In the genomic region with DNA sequence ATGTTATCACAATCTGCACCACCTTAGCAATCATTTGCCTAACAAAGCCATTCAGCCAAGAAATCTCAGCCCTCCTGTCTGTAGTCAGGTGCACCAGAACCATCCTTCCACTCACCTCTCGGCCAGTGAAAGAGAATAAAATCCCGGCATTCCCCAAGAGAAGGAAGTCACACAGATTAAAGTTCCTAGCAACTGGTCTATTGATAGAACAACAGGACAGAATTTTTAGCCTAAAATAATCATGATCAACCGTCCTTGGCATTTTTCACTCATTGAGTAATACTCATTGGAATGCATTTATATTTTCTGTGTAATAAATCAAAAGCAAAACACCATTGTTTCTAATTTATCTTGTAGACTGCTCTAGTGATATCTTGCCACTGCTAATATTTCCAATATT, we compare ENCODE assay signal across 21 cellular contexts.
DNase-seq lines count a peak whose midpoint lies in the region; FAIRE-seq lines count a peak whose summit lies in the region.
"Had no signal": no experiment of that assay in that cellular context is flagged by ENCODE, and none has a peak within 500 bp of the region (broad histone marks: within the 10 kb centered on the region; RNA-seq: fewer than 3 reads in every experiment).

No MANE protein-coding gene starts in this region.

- in situ Hi-C loops in ACHN (cut with HindIII; ENCODE audit: low pct_ligation_motif_present, low pct_unique_long_range_greater_than_20kb, low sequenced_read_pairs) = no loop called here

- no peak for FAIRE-seq in HTR-8/SVneo (lab: Jason Lieb, UNC)
- FAIRE-seq: GM19239 had no signal

- DNase-seq in ACHN = peak; percentile 42
- peak; percentile 77 for DNase-seq in HTR-8/SVneo (ENCODE audit: insufficient read length, low spot score)
- peak; percentile 47 for DNase-seq in dermis blood vessel endothelial cell
- DNase-seq in kidney glomerular epithelial cell (lab: John Stamatoyannopoulos, UW) = peak; percentile 56
- no peak for DNase-seq in stimulated activated CD8-positive, alpha-beta memory T cell treated with anti-CD3 and anti-CD28 coated beads, Interleukin-4, amount 100 ng/mL, for 48 hours
- no peak for DNase-seq in GM19238 (ENCODE audit: insufficient read length, low spot score)
- no peak for DNase-seq in D341Med (ENCODE audit: low spot score)
- DNase-seq in globus pallidus (ENCODE audit: low spot score) = no peak
- DNase-seq: activated naive CD8-positive, alpha-beta T cell treated with anti-CD3 and anti-CD28 coated beads, Interleukin-2, amount 10 ng/mL, durations not matched to agents 7 days and 5 days; CD8-positive, alpha-beta memory T cell; effector CD8-positive, alpha-beta T cell; gastrocnemius medialis; KG1; left ventricle myocardium superior; mucosa of descending colon; NCI-H1092; NCI-H2107; NCI-H526 treated with DMSO at 0.1 percent for 48 hours; PC-9; T1000 had no signal

Comparison
In these comparisons a context has a peak if more than half of its experiments do, and no peak if none do; other contexts are left out.
1. DNase-seq: peak in ACHN (single experiment), HTR-8/SVneo (single experiment), dermis blood vessel endothelial cell (single experiment) and kidney glomerular epithelial cell (single experiment); none in stimulated activated CD8-positive, alpha-beta memory T cell treated with anti-CD3 and anti-CD28 coated beads, Interleukin-4, amount 100 ng/mL, for 48 hours (single experiment), GM19238 (single experiment), D341Med (single experiment) and globus pallidus (single experiment).